In genomic region chr16:65525743-65526142, GRCh38 we compare ENCODE assay signal across 16 cellular contexts.
DNase-seq lines count a peak whose midpoint lies in the region; TF ChIP-seq lines count a peak whose summit lies in the region.
"Had no signal": no experiment of that assay in that cellular context is flagged by ENCODE, and none has a peak within 500 bp of the region (broad histone marks: within the 10 kb centered on the region; RNA-seq: fewer than 3 reads in every experiment).

No MANE protein-coding gene starts in this region.

- H3K27ac Mint-ChIP-seq in nephron = peak overlapping the region in 2 of 3 experiments; percentile 97
- H3K27ac Mint-ChIP-seq: CD4-positive, CD25-positive, alpha-beta regulatory T cell had no signal

- H3K4me3 ChIP-seq in SJCRH30 (no peak overlapping the region), choroid plexus epithelial cell (ENCODE audit: low read depth, low read length) (no peak overlapping the region)

- TF ChIP-seq CTCF in choroid plexus epithelial cell (conservative IDR thresholded peaks at IDR 0.05; ENCODE audit: low read depth, low read length) (no peak), nephron (IDR thresholded peaks at IDR 0.05; ENCODE audit: unreplicated experiment in 3 of 3) (peak in 1 of 3 experiments; percentile 11)

- no peak overlapping the region for H3K4me3 Mint-ChIP-seq in nephron
- H3K4me3 Mint-ChIP-seq: CD4-positive, CD25-positive, alpha-beta regulatory T cell had no signal

- no peaks in the 10 kb centered on the region for H3K9me3 ChIP-seq in SJCRH30 (replicated peaks)
- H3K9me3 ChIP-seq: SK-N-SH had no signal

- H3K4me1 Mint-ChIP-seq in nephron = peaks cover 43% of the 10 kb centered on the region
- H3K4me1 Mint-ChIP-seq: CD4-positive, CD25-positive, alpha-beta regulatory T cell had no signal

- no peaks in the 10 kb centered on the region for H3K27me3 ChIP-seq in SJCRH30

- no peaks in the 10 kb centered on the region for H3K27me3 Mint-ChIP-seq in nephron (ENCODE audit: low read depth)
- H3K27me3 Mint-ChIP-seq: CD4-positive, CD25-positive, alpha-beta regulatory T cell had no signal

- no peaks in the 10 kb centered on the region for H3K36me3 ChIP-seq in SJCRH30

- H3K27ac ChIP-seq in SJCRH30 = peak overlapping the region; percentile 34

- H3K4me1 ChIP-seq in SJCRH30 = peaks cover 19% of the 10 kb centered on the region

- H3K36me3 Mint-ChIP-seq in nephron (ENCODE audit: low read depth) = no peaks in the 10 kb centered on the region
- H3K36me3 Mint-ChIP-seq: CD4-positive, CD25-positive, alpha-beta regulatory T cell had no signal

- DNase-seq in SJCRH30 (no peak), choroid plexus epithelial cell (ENCODE audit: low read depth) (peak; percentile 17), NCI-H345 treated with DMSO at 0.1 percent for 48 hours (lab: John Stamatoyannopoulos, UW; ENCODE audit: unreplicated experiment) (no peak), cortex of kidney (lab: John Stamatoyannopoulos, UW) (no peak), dedifferentiated amniotic fluid mesenchymal stem cell (ENCODE audit: extremely low spot score) (no peak)
- no peak for DNase-seq in stimulated activated CD4-positive, alpha-beta T cell treated with anti-CD3 and anti-CD28 coated beads, Interleukin-4, amount 100 ng/mL, for 4 hours
- DNase-seq: CD4-positive, CD25-positive, alpha-beta regulatory T cell; DMS79; Kasumi-1; NCI-H1417; NCI-H1694 treated with DMSO at 0.1 percent for 48 hours; NCI-H2081 treated with DMSO at 0.1 percent for 48 hours; NCI-H446 treated with DMSO at 0.1 percent for 48 hours; NCI-H526 treated with DMSO at 0.1 percent for 48 hours; SK-N-SH had no signal

- H3K9me3 Mint-ChIP-seq in nephron = peaks cover 11% of the 10 kb centered on the region
